In the genomic region with DNA sequence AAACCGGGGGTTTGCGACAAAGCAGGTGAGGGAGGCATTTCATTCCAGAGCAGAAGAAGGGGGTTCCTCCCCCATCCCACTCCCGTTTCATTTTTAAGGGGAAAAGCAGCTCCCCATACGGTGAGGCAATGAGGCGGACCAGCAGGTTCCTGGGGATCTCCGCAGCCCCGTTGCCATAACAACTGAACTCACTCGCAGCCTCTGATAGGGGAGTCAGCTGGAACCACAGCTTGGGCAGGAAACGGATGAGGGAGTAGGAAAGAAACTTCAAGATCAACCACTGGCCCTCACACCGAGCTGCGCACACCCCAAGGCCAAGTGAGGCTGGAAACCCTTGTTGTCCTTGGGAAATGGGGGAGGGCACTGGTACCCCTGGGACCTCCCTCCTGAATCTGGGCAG, we compare ENCODE assay signal across 8 cellular contexts.
DNase-seq lines count a peak whose midpoint lies in the region; ATAC-seq, FAIRE-seq and TF ChIP-seq lines count a peak whose summit lies in the region.
"Not testable (repeated sequence)": the region's sequence is repeated elsewhere in the genome, so short reads cannot be mapped to it uniquely, and the experiment has no call there.

No MANE protein-coding gene starts in this region.

- peak overlapping the region; percentile 76 for H3K27ac Mint-ChIP-seq in activated T-helper 17 cell treated with anti-CD3 and anti-CD28 coated beads, Interleukin-2, amount 50 U/mL, for 72 hours

- not testable (repeated sequence) for H4K20me1 ChIP-seq in MM.1S (ENCODE audit: insufficient read depth, low read length); fibroblast of lung (ENCODE audit: control insufficient read depth, extremely low read depth, insufficient read depth, low read length); osteoblast (ENCODE audit: insufficient read depth, low read length)

- TF ChIP-seq CTCF in MM.1S (IDR thresholded peaks at IDR 0.05; ENCODE audit: low read length); fibroblast of lung (conservative IDR thresholded peaks at IDR 0.05 in 1 of 2, IDR thresholded peaks at IDR 0.05 in 1 of 2; ENCODE audit: low read depth in 1 of 2, low read length in 2 of 2); osteoblast (IDR thresholded peaks at IDR 0.05; ENCODE audit: extremely low read depth, low read depth, low read length): not testable (repeated sequence)

- H3K9me3 ChIP-seq in MM.1S (replicated peaks; ENCODE audit: insufficient read depth, low read length); fibroblast of lung (ENCODE audit: control insufficient read depth, insufficient read depth, low read depth, low read length); osteoblast (ENCODE audit: low read depth, low read length): not testable (repeated sequence)

- H3K36me3 ChIP-seq in MM.1S (replicated peaks; ENCODE audit: insufficient read depth, low read length); fibroblast of lung (ENCODE audit: control insufficient read depth, insufficient read depth, low read length); osteoblast (ENCODE audit: insufficient read depth, low read length): not testable (repeated sequence)

- H3K4me2 ChIP-seq in MM.1S (ENCODE audit: low read depth, low read length) (peak overlapping the region; percentile 6; the same call in 1 of the 2 replicates), osteoblast (ENCODE audit: insufficient read depth, low read length) (peak overlapping the region; percentile 65)
- H3K4me2 ChIP-seq in fibroblast of lung (ENCODE audit: extremely low read depth, insufficient read depth, low read length): not testable (repeated sequence)

- H3F3A ChIP-seq in MM.1S (ENCODE audit: insufficient read depth, low read length): not testable (repeated sequence)

- H3K4me3 ChIP-seq in MM.1S (ENCODE audit: low read length); fibroblast of lung (replicated peaks in 1 of 4; ENCODE audit: control extremely low read depth in 1 of 4, insufficient read depth in 1 of 4, low read depth in 3 of 4, low read length in 4 of 4); osteoblast (ENCODE audit: insufficient read depth, low read length): not testable (repeated sequence)

- H3K4me3 Mint-ChIP-seq in activated T-helper 17 cell treated with anti-CD3 and anti-CD28 coated beads, Interleukin-2, amount 50 U/mL, for 72 hours: peak overlapping the region; percentile 72

- FAIRE-seq in H54 (lab: Jason Lieb, UNC): not testable (repeated sequence)

- not testable (repeated sequence) for H3K27me3 Mint-ChIP-seq in activated T-helper 17 cell treated with anti-CD3 and anti-CD28 coated beads, Interleukin-2, amount 50 U/mL, for 72 hours

- not testable (repeated sequence) for H3K4me1 Mint-ChIP-seq in activated T-helper 17 cell treated with anti-CD3 and anti-CD28 coated beads, Interleukin-2, amount 50 U/mL, for 72 hours

- H3K9ac ChIP-seq in MM.1S (ENCODE audit: low read length); fibroblast of lung (ENCODE audit: insufficient read depth, low read length): not testable (repeated sequence)

- H3K9me3 Mint-ChIP-seq in activated T-helper 17 cell treated with anti-CD3 and anti-CD28 coated beads, Interleukin-2, amount 50 U/mL, for 72 hours: not testable (repeated sequence)

- peak; percentile 98 for ATAC-seq in activated T-helper 17 cell treated with anti-CD3 and anti-CD28 coated beads, Interleukin-2, amount 50 U/mL, for 72 hours (replicated peaks)

- TF ChIP-seq POLR2A in H54 (IDR thresholded peaks at IDR 0.05; ENCODE audit: low read depth, low read length): not testable (repeated sequence)

- not testable (repeated sequence) for H2AFZ ChIP-seq in MM.1S (ENCODE audit: low read length)
- H2AFZ ChIP-seq in fibroblast of lung (ENCODE audit: low read length): peak overlapping the region; percentile 68
- peak overlapping the region; percentile 84 for H2AFZ ChIP-seq in osteoblast (ENCODE audit: low read length)

- DNase-seq in ELR (ENCODE audit: low read depth): peak; percentile 76
- peak; percentile 36 for DNase-seq in H54 (ENCODE audit: insufficient read length, low spot score)
- peak; percentile 70 for DNase-seq in MM.1S
- DNase-seq in SW480 (ENCODE audit: low spot score): peak; percentile 10
- DNase-seq in fibroblast of lung (ENCODE audit: low read depth in 2 of 2): peak; percentile 50 to 68
- peak; percentile 70 for DNase-seq in osteoblast (ENCODE audit: insufficient read length, low spot score, missing footprints)
- DNase-seq in stromal cell of bone marrow (ENCODE audit: low read depth): peak; percentile 27

- not testable (repeated sequence) for H3K27ac ChIP-seq in MM.1S (ENCODE audit: low read length); fibroblast of lung (ENCODE audit: insufficient read depth, low read length); osteoblast (ENCODE audit: low read depth, low read length)

- H3K27me3 ChIP-seq in MM.1S (replicated peaks; ENCODE audit: insufficient read depth, low read length); fibroblast of lung (ENCODE audit: control insufficient read depth, insufficient read depth, low read length); osteoblast (ENCODE audit: insufficient read depth, low read length): not testable (repeated sequence)

- H3K36me3 Mint-ChIP-seq in activated T-helper 17 cell treated with anti-CD3 and anti-CD28 coated beads, Interleukin-2, amount 50 U/mL, for 72 hours (ENCODE audit: low read depth): not testable (repeated sequence)

- not testable (repeated sequence) for H3K4me1 ChIP-seq in MM.1S (ENCODE audit: low read length); fibroblast of lung (ENCODE audit: control insufficient read depth, extremely low read depth, insufficient read depth, low read length); osteoblast (ENCODE audit: insufficient read depth, low read length)

- H3K9me2 ChIP-seq in MM.1S (replicated peaks; ENCODE audit: insufficient read depth, low read length): not testable (repeated sequence)

- not testable (repeated sequence) for H3K79me2 ChIP-seq in MM.1S (ENCODE audit: low read length); fibroblast of lung (ENCODE audit: control insufficient read depth, insufficient read depth, low read length); osteoblast (ENCODE audit: insufficient read depth, low read length)

Comparison
In these comparisons a context has a peak if more than half of its experiments do, and no peak if none do; other contexts are left out.
1. DNase-seq: peak in every context shown above with its lines; median percentile 76 in ELR; 70 in MM.1S; 70 in osteoblast; 59 in fibroblast of lung; 36 in H54; 27 in stromal cell of bone marrow; 10 in SW480.